20 cellular contexts compared by ENCODE assay signal in the genomic region with DNA sequence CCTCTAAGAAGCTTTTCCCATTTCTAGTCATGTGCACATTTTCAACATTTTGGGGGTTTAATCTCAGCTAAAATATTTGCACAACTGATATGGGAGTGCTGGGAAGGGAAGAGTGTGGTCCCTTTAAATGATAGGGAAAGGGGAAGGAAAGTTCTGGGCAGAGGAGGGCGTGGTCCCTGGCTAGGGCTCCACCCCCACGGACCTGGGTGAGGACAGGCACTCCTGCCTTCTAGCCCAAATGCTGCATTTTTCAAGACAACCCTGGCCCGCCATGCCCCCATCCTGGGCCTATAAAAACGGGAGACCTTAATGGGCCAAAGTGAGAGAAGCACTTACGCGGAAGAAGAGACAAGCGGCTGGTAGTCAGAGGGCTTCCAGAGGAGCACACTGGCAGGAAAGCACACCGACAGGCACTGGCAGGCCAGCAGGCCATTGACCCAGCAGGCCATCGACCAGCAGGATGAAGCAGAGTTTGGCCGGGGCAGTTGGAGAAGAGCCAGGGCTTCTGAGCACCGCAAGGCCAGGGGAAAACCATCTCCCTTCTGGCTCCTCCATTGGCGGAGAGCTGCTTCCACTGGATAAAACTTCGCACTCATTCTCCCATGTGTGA.
DNase-seq lines count a peak whose midpoint lies in the region; ATAC-seq and TF ChIP-seq lines count a peak whose summit lies in the region.
"Had no signal": no experiment of that assay in that cellular context is flagged by ENCODE, and none has a peak within 500 bp of the region (broad histone marks: within the 10 kb centered on the region; RNA-seq: fewer than 3 reads in every experiment).

No MANE protein-coding gene starts in this region.

- H2AFZ ChIP-seq in GM23338: 0 out of 2 replicates have a peak overlapping the region, but pooled peaks have one; percentile 8
- H2AFZ ChIP-seq in neuronal stem cell (ENCODE audit: low read length): no peak overlapping the region

- peak overlapping the region; percentile 83 for H2BK15ac ChIP-seq in neuronal stem cell (ENCODE audit: low read length)

- H2AK5ac ChIP-seq in neuronal stem cell (ENCODE audit: low read depth, low read length): no peak overlapping the region

- no CpG with 5 or more reads among the region's 13 CpGs for WGBS in neuronal stem cell (ENCODE audit: extremely low coverage in 2 of 2, insufficient read length in 2 of 2, insufficient replicate concordance in 1 of 2), 2 donors

- no peak overlapping the region for H4K91ac ChIP-seq in neuronal stem cell (ENCODE audit: low read depth, low read length, poor library complexity)

- no peak overlapping the region for H3K4me3 Mint-ChIP-seq in GM23338
- H3K4me3 Mint-ChIP-seq: B cell, CD14-positive monocyte, H9, HFFc6 had no signal

- peak overlapping the region; percentile 60 for H2BK5ac ChIP-seq in neuronal stem cell (ENCODE audit: low read length)

- TF ChIP-seq CTCF in GM23338 (conservative IDR thresholded peaks at IDR 0.05; ENCODE audit: low read depth in 2 of 2): no peak

- H4K20me1 ChIP-seq in GM23338 (replicated peaks; ENCODE audit: insufficient read depth): no peaks in the 10 kb centered on the region

- H3K9me3 Mint-ChIP-seq in GM23338: no peaks in the 10 kb centered on the region
- H3K9me3 Mint-ChIP-seq: H9, HFFc6 had no signal

- H3F3A ChIP-seq in GM23338 (replicated peaks; ENCODE audit: low read depth): no peaks in the 10 kb centered on the region

- no peak overlapping the region for H3K4me2 ChIP-seq in GM23338
- H3K4me2 ChIP-seq in neuronal stem cell (ENCODE audit: insufficient read depth, low read length, poor library complexity, severe bottlenecking): no peak overlapping the region

- H3K18ac ChIP-seq in neuronal stem cell (ENCODE audit: low read length): peak overlapping the region; percentile 73

- H3K36me3 ChIP-seq in GM23338 (ENCODE audit: insufficient read depth) (no peaks in the 10 kb centered on the region), neuronal stem cell (replicated peaks in 1 of 2; ENCODE audit: control insufficient read depth in 2 of 2, insufficient read depth in 2 of 2, low read length in 2 of 2) (no peaks in the 10 kb centered on the region)
- H3K36me3 ChIP-seq: Peyer's patch, SJSA1 had no signal

- no peak overlapping the region for H3K23ac ChIP-seq in neuronal stem cell (ENCODE audit: low read depth, low read length, poor library complexity)

- H2BK120ac ChIP-seq in neuronal stem cell (ENCODE audit: low read depth, low read length): peak overlapping the region; percentile 21

- H3K4me1 Mint-ChIP-seq in GM23338: peaks cover 23% of the 10 kb centered on the region
- H3K4me1 Mint-ChIP-seq: B cell, CD14-positive monocyte had no signal

- no peak overlapping the region for H3K27ac Mint-ChIP-seq in GM23338
- H3K27ac Mint-ChIP-seq: B cell, CD14-positive monocyte, H9, HFFc6 had no signal

- no peaks in the 10 kb centered on the region for H3K27me3 ChIP-seq in GM23338 (ENCODE audit: insufficient read depth)
- no peaks in the 10 kb centered on the region for H3K27me3 ChIP-seq in neuronal stem cell (ENCODE audit: control insufficient read depth in 3 of 3, insufficient read depth in 3 of 3, low read depth in 1 of 3, low read length in 3 of 3)
- H3K27me3 ChIP-seq: Peyer's patch, SJSA1 had no signal

- no peaks in the 10 kb centered on the region for H3K79me1 ChIP-seq in neuronal stem cell (ENCODE audit: low read depth, low read length)

- H3K14ac ChIP-seq in neuronal stem cell (ENCODE audit: low read length): peak overlapping the region; percentile 59

- H3K4ac ChIP-seq in neuronal stem cell (ENCODE audit: low read length): no peak overlapping the region

- no peak overlapping the region for H3K27ac ChIP-seq in GM23338 (ENCODE audit: low read depth)
- no peak overlapping the region for H3K27ac ChIP-seq in neuronal stem cell (replicated peaks; ENCODE audit: low read length)
- H3K27ac ChIP-seq: Peyer's patch, SJSA1 had no signal

- H4K8ac ChIP-seq in neuronal stem cell (ENCODE audit: low read depth, low read length): no peak overlapping the region

- H3K4me3 ChIP-seq in GM23338 (no peak overlapping the region), neuronal stem cell (ENCODE audit: low read length in 2 of 2) (no peak overlapping the region)
- H3K4me3 ChIP-seq: Peyer's patch, SJSA1 had no signal

- no peak for ATAC-seq in GM23338
- peak; percentile 95 for ATAC-seq in left lobe of liver
- ATAC-seq in GM18868 (IDR thresholded peaks at IDR 0.05; ENCODE audit: unreplicated experiment): no peak

- no peak overlapping the region for H2BK12ac ChIP-seq in neuronal stem cell (ENCODE audit: low read length)

- no peaks in the 10 kb centered on the region for H3K79me2 ChIP-seq in GM23338 (replicated peaks; ENCODE audit: insufficient read depth)

- peaks cover 5% of the 10 kb centered on the region; the same call in 1 of the 2 replicates for H3K9me2 ChIP-seq in GM23338 (ENCODE audit: insufficient read depth)

- no peak overlapping the region for H3K9ac ChIP-seq in neuronal stem cell (ENCODE audit: low read depth, low read length, poor library complexity)

- H3K4me1 ChIP-seq in GM23338 (ENCODE audit: insufficient read depth) (peaks cover 11% of the 10 kb centered on the region), neuronal stem cell (ENCODE audit: control insufficient read depth in 2 of 2, insufficient read depth in 1 of 2, low read depth in 1 of 2, low read length in 2 of 2) (peaks cover 2 to 5% of the 10 kb centered on the region in 2 donors)
- H3K4me1 ChIP-seq: Peyer's patch had no signal

- H3K9me3 ChIP-seq in neuronal stem cell (replicated peaks in 1 of 2; ENCODE audit: control insufficient read depth in 2 of 2, insufficient read depth in 1 of 2, low read depth in 1 of 2, low read length in 2 of 2): no peaks in the 10 kb centered on the region
- H3K9me3 ChIP-seq: Peyer's patch had no signal

- no peaks in the 10 kb centered on the region for H3K36me3 Mint-ChIP-seq in GM23338 (ENCODE audit: low read depth)
- H3K36me3 Mint-ChIP-seq: CD14-positive monocyte had no signal

- DNase-seq in GM23338 (ENCODE audit: low spot score): no peak
- peak; percentile 89 for DNase-seq in cerebellar cortex (ENCODE audit: low spot score)
- peak; percentile 96 for DNase-seq in left lobe of liver (ENCODE audit: low spot score)
- no peak for DNase-seq in neuronal stem cell (ENCODE audit: low spot score)
- no peak for DNase-seq in amniotic stem cell (lab: John Stamatoyannopoulos, UW)
- DNase-seq in Ammon's horn (ENCODE audit: low spot score): no peak
- DNase-seq: DMS53, GF-D8, H9, HFFc6, Kasumi-1, NCI-H1417, NCI-H187, NCI-H446, NCI-H526, Peyer's patch had no signal

- H3K27me3 Mint-ChIP-seq in GM23338 (ENCODE audit: insufficient read depth, low read depth, poor library complexity): peaks cover 4% of the 10 kb centered on the region
- H3K27me3 Mint-ChIP-seq: B cell had no signal

TF ChIP-seq in GM23338, 12 proteins besides CTCF, POLR2A, EP300 and RAD21 (continues in another document):
- TF ChIP-seq ZNF114 (CRISPR knock-in tag; IDR thresholded peaks at IDR 0.05) (no peak), EZH2 (IDR thresholded peaks at IDR 0.05; ENCODE audit: low read depth, unreplicated experiment) (no peak), POLR2AphosphoS5 (IDR thresholded peaks at IDR 0.05; ENCODE audit: low read depth) (no peak), CREB1 (CRISPR knock-in tag; IDR thresholded peaks at IDR 0.05; ENCODE audit: low read depth) (no peak)
- TF ChIP-seq, protein P1, sequence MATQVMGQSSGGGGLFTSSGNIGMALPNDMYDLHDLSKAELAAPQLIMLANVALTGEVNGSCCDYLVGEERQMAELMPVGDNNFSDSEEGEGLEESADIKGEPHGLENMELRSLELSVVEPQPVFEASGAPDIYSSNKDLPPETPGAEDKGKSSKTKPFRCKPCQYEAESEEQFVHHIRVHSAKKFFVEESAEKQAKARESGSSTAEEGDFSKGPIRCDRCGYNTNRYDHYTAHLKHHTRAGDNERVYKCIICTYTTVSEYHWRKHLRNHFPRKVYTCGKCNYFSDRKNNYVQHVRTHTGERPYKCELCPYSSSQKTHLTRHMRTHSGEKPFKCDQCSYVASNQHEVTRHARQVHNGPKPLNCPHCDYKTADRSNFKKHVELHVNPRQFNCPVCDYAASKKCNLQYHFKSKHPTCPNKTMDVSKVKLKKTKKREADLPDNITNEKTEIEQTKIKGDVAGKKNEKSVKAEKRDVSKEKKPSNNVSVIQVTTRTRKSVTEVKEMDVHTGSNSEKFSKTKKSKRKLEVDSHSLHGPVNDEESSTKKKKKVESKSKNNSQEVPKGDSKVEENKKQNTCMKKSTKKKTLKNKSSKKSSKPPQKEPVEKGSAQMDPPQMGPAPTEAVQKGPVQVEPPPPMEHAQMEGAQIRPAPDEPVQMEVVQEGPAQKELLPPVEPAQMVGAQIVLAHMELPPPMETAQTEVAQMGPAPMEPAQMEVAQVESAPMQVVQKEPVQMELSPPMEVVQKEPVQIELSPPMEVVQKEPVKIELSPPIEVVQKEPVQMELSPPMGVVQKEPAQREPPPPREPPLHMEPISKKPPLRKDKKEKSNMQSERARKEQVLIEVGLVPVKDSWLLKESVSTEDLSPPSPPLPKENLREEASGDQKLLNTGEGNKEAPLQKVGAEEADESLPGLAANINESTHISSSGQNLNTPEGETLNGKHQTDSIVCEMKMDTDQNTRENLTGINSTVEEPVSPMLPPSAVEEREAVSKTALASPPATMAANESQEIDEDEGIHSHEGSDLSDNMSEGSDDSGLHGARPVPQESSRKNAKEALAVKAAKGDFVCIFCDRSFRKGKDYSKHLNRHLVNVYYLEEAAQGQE (IDR thresholded peaks at IDR 0.05; ENCODE audit: unreplicated experiment): no peak

Comparison
In these comparisons a context has a peak if more than half of its experiments do, and no peak if none do; other contexts are left out.
1. DNase-seq: peak in cerebellar cortex (single experiment) and left lobe of liver (single experiment); none in GM23338 (single experiment), neuronal stem cell (single experiment), amniotic stem cell (single experiment) and Ammon's horn (single experiment).